Comparison of ENCODE assay signal across 19 cellular contexts in genomic region chr16:9344508-9344907, GRCh38.
DNase-seq lines count a peak whose midpoint lies in the region; ATAC-seq, FAIRE-seq and TF ChIP-seq lines count a peak whose summit lies in the region.
"Had no signal": no experiment of that assay in that cellular context is flagged by ENCODE, and none has a peak within 500 bp of the region (broad histone marks: within the 10 kb centered on the region; RNA-seq: fewer than 3 reads in every experiment).

No MANE protein-coding gene starts in this region.

- H3K4me3 ChIP-seq in left lung (no peak overlapping the region), small intestine (ENCODE audit: low read depth in 1 of 2, low read length in 2 of 2) (no peak overlapping the region)
- H3K4me3 ChIP-seq: HAP-1 had no signal

- TF ChIP-seq CTCF in left lung (IDR thresholded peaks at IDR 0.05) = no peak

- WGBS in small intestine, 3 donors = 52 to 76% (median 70%) methylated on average over 4 of the region's 4 CpGs

- intact Hi-C loops in left lung (cut with DNase I) = no loop called here

- H3K9me3 ChIP-seq in left lung (peaks cover 0 to 18% of the 10 kb centered on the region in 2 donors), small intestine (ENCODE audit: control insufficient read depth, low read depth) (no peaks in the 10 kb centered on the region)
- H3K9me3 ChIP-seq: HAP-1 had no signal

- no peaks in the 10 kb centered on the region for H3K27me3 ChIP-seq in left lung
- H3K27me3 ChIP-seq in small intestine (ENCODE audit: control insufficient read depth in 2 of 2, insufficient read depth in 2 of 2, low read length in 2 of 2) = peaks cover 0 to 2% of the 10 kb centered on the region in 2 donors

- no peak for FAIRE-seq in small intestine (lab: Jason Lieb, UNC)
- FAIRE-seq: GM12891, GM18507, H54 had no signal

- H3K36me3 ChIP-seq in left lung (no peaks in the 10 kb centered on the region), small intestine (ENCODE audit: control insufficient read depth in 2 of 2, insufficient read depth in 2 of 2, low read length in 2 of 2) (no peaks in the 10 kb centered on the region)
- H3K36me3 ChIP-seq: HAP-1 had no signal

- no peaks in the 10 kb centered on the region for H3K4me1 ChIP-seq in left lung
- H3K4me1 ChIP-seq in small intestine (ENCODE audit: control insufficient read depth in 2 of 2, insufficient read depth in 1 of 2, low read depth in 1 of 2, low read length in 1 of 2) = no peaks in the 10 kb centered on the region
- H3K4me1 ChIP-seq: HAP-1 had no signal

- H3K27ac ChIP-seq in left lung (no peak overlapping the region), small intestine (ENCODE audit: low read depth in 1 of 2, low read length in 1 of 2) (no peak overlapping the region)

- DNase-seq in MV-4-11 (lab: John Stamatoyannopoulos, UW) (peak; percentile 88), left lung (no peak), pons (ENCODE audit: low spot score) (peak; percentile 61), dedifferentiated amniotic fluid mesenchymal stem cell (ENCODE audit: extremely low spot score) (no peak), small intestine (no peak)
- DNase-seq: C1 segment of cervical spinal cord; Calu3; CD4-positive, alpha-beta memory T cell; COR-L47; DMS53; DMS79 treated with DMSO at 0.1 percent for 48 hours; GF-D8; GOT3; HFFc6 had no signal

- ATAC-seq in left lung = peak; percentile 85
- no peak for ATAC-seq in HG02970 (IDR thresholded peaks at IDR 0.05; ENCODE audit: low FRiP score, unreplicated experiment)

Comparison
In these comparisons a context has a peak if more than half of its experiments do, and no peak if none do; other contexts are left out.
1. DNase-seq: peak in MV-4-11 (single experiment) and pons (single experiment); none in left lung (0 of 2), dedifferentiated amniotic fluid mesenchymal stem cell (single experiment) and small intestine (single experiment).